In the genomic region with DNA sequence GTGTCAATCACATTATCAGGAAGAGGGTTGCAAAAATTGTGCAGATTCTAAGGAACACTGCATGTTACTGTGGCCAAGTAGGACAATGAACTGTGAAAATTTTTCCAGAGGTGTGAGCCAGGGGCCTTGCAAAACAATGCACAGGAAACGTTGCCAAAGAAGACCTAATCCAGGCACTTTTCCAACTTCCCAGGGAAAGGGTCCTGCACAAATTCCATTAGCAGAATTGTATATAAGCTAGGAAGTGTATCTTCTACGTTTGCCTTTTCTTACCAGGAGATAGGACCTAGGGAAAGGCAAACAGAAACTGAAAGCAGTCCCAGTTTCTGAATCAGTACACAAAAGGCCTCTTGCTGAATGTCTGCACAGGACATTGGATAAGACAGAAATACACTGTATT, we compare ENCODE assay signal across 2 cellular contexts.
TF ChIP-seq lines count a peak whose summit lies in the region.

No MANE protein-coding gene starts in this region.

TF ChIP-seq in A549, 52 proteins besides CTCF, POLR2A, EP300 and RAD21:
- TF ChIP-seq POLR2AphosphoS2 (conservative IDR thresholded peaks at IDR 0.05; ENCODE audit: low read length), result no peak
- no peak for TF ChIP-seq CBX8 (IDR thresholded peaks at IDR 0.05)
- no peak for TF ChIP-seq ZSCAN20 (CRISPR knock-in tag; IDR thresholded peaks at IDR 0.05)
- TF ChIP-seq TFCP2L1 (CRISPR knock-in tag; IDR thresholded peaks at IDR 0.05), result no peak
- no peak for TF ChIP-seq HOXB13 (CRISPR knock-in tag; IDR thresholded peaks at IDR 0.05; ENCODE audit: low read depth)
- TF ChIP-seq ZNF302 (CRISPR knock-in tag; IDR thresholded peaks at IDR 0.05), result no peak
- TF ChIP-seq, protein P1, sequence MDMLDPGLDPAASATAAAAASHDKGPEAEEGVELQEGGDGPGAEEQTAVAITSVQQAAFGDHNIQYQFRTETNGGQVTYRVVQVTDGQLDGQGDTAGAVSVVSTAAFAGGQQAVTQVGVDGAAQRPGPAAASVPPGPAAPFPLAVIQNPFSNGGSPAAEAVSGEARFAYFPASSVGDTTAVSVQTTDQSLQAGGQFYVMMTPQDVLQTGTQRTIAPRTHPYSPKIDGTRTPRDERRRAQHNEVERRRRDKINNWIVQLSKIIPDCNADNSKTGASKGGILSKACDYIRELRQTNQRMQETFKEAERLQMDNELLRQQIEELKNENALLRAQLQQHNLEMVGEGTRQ (IDR thresholded peaks at IDR 0.05), result no peak

TF ChIP-seq in H1, 55 proteins besides CTCF, POLR2A, EP300 and RAD21:
- TF ChIP-seq MAFK (IDR thresholded peaks at IDR 0.05; ENCODE audit: low read depth, low read length) (no peak), RBBP5 (IDR thresholded peaks at IDR 0.05; ENCODE audit: borderline replicate concordance, low read depth, low read length) (no peak), TAF7 (optimal IDR thresholded peaks at IDR 0.05; ENCODE audit: borderline replicate concordance, low read depth, low read length) (no peak), BACH1 (IDR thresholded peaks at IDR 0.05; ENCODE audit: low read length) (no peak), JUN (IDR thresholded peaks at IDR 0.05; ENCODE audit: low read depth, low read length) (no peak), TBP (IDR thresholded peaks at IDR 0.05; ENCODE audit: low read depth, low read length) (no peak), PHF8 (conservative IDR thresholded peaks at IDR 0.05; ENCODE audit: low read depth, low read length) (no peak), BCL11A (IDR thresholded peaks at IDR 0.05; ENCODE audit: low read depth in 2 of 2, low read length in 2 of 2) (no peak), GTF2F1 (IDR thresholded peaks at IDR 0.05; ENCODE audit: borderline replicate concordance, low read depth, low read length) (no peak), EGR1 (IDR thresholded peaks at IDR 0.05; ENCODE audit: borderline replicate concordance, low read depth, low read length) (no peak), RXRA (IDR thresholded peaks at IDR 0.05; ENCODE audit: insufficient read depth, low read depth, low read length) (no peak), SP1 (IDR thresholded peaks at IDR 0.05; ENCODE audit: low read depth, low read length) (no peak), CHD1 (IDR thresholded peaks at IDR 0.05; ENCODE audit: low read depth, low read length) (no peak), POU5F1 (IDR thresholded peaks at IDR 0.05; ENCODE audit: low read depth, low read length) (no peak), TCF12 (IDR thresholded peaks at IDR 0.05; ENCODE audit: low read depth, low read length) (no peak), SAP30 (IDR thresholded peaks at IDR 0.05; ENCODE audit: insufficient read depth, insufficient replicate concordance, low read length) (no peak)
